8 cellular contexts compared by ENCODE assay signal in genomic region chr19:48111280-48111679, GRCh38. TPM values are rescaled to one million over a fixed set of nuclear protein-coding genes. Genes with fewer than 3 reads are reported as not detected.
A peak's percentile ranks its signal among the peaks of the same experiment; 100 is the strongest.
DNase-seq lines count a peak whose midpoint lies in the region; FAIRE-seq and TF ChIP-seq lines count a peak whose summit lies in the region.

No MANE protein-coding gene starts in this region.

- H3K27ac Mint-ChIP-seq in activated naive CD8-positive, alpha-beta T cell = no peak overlapping the region
- H3K27ac Mint-ChIP-seq in activated naive CD8-positive, alpha-beta T cell treated with anti-CD3 and anti-CD28 coated beads for 36 hours = no peak overlapping the region
- H3K27ac Mint-ChIP-seq in activated CD4-positive, alpha-beta memory T cell treated with anti-CD3 and anti-CD28 coated beads for 36 hours = peak overlapping the region; percentile 23

- dilution Hi-C loops in keratinocyte (cut with MboI; ENCODE audit: extremely low pct_ligation_motif_present, low sequenced_read_pairs) = no loop called here

- H3K4me1 ChIP-seq in keratinocyte (ENCODE audit: control insufficient read depth, extremely low read depth, insufficient read depth, low read length) (peaks cover 15% of the 10 kb centered on the region), tibial artery (peaks cover 0 to 33% (median 16%) of the 10 kb centered on the region in 4 donors)

- H3K9ac ChIP-seq in keratinocyte (ENCODE audit: control insufficient read depth, extremely low read depth, insufficient read depth, low read length) = no peak overlapping the region

- peak overlapping the region; percentile 87 for H3K4me3 Mint-ChIP-seq in activated naive CD8-positive, alpha-beta T cell
- no peak overlapping the region for H3K4me3 Mint-ChIP-seq in activated naive CD8-positive, alpha-beta T cell treated with anti-CD3 and anti-CD28 coated beads for 36 hours
- no peak overlapping the region for H3K4me3 Mint-ChIP-seq in activated CD4-positive, alpha-beta memory T cell treated with anti-CD3 and anti-CD28 coated beads for 36 hours

- H3K9me3 ChIP-seq in keratinocyte (ENCODE audit: control insufficient read depth, low read depth, low read length) (no peaks in the 10 kb centered on the region), tibial artery (no peaks in the 10 kb centered on the region)

- no peaks in the 10 kb centered on the region for H3K27me3 ChIP-seq in keratinocyte (ENCODE audit: control insufficient read depth, extremely low read depth, insufficient read depth, low read length)
- H3K27me3 ChIP-seq in tibial artery = no peaks in the 10 kb centered on the region

- intact Hi-C loops in activated CD4-positive, alpha-beta memory T cell treated with anti-CD3 and anti-CD28 coated beads for 36 hours (cut with micrococcal nuclease) = no loop called here
- intact Hi-C loops in tibial artery (cut with DNase I; ENCODE audit: low total_unique reads) (no loop called here), lower leg skin (cut with DNase I; ENCODE audit: low total_unique reads) (no loop called here)

- H3K9me3 Mint-ChIP-seq in activated naive CD8-positive, alpha-beta T cell (ENCODE audit: low read depth) = no peaks in the 10 kb centered on the region
- H3K9me3 Mint-ChIP-seq in activated naive CD8-positive, alpha-beta T cell treated with anti-CD3 and anti-CD28 coated beads for 36 hours = no peaks in the 10 kb centered on the region
- no peaks in the 10 kb centered on the region for H3K9me3 Mint-ChIP-seq in activated CD4-positive, alpha-beta memory T cell treated with anti-CD3 and anti-CD28 coated beads for 36 hours

- WGBS in lower leg skin, 2 donors = 56% methylated on average over 7 of the region's 7 CpGs

- H3K27ac ChIP-seq in keratinocyte (ENCODE audit: control insufficient read depth, insufficient read depth, low read length) = no peak overlapping the region
- H3K27ac ChIP-seq in tibial artery = peak overlapping the region; percentile 95 to 97

- H3K9me1 ChIP-seq in keratinocyte (ENCODE audit: control insufficient read depth, extremely low read depth, insufficient read depth, low read length) = no peaks in the 10 kb centered on the region

- H3K4me3 ChIP-seq in keratinocyte (ENCODE audit: control insufficient read depth in 2 of 3, extremely low read depth in 1 of 3, insufficient read depth in 2 of 3, low read depth in 1 of 3, low read length in 3 of 3) = no peak overlapping the region
- peak overlapping the region in 1 of 2 donors; percentile 53 for H3K4me3 ChIP-seq in tibial artery
- H3K4me3 ChIP-seq in lower leg skin (ENCODE audit: low read depth, poor library complexity, severe bottlenecking) = no peak overlapping the region

- no peaks in the 10 kb centered on the region for H3K36me3 Mint-ChIP-seq in activated naive CD8-positive, alpha-beta T cell
- peaks cover 5% of the 10 kb centered on the region for H3K36me3 Mint-ChIP-seq in activated naive CD8-positive, alpha-beta T cell treated with anti-CD3 and anti-CD28 coated beads for 36 hours
- peaks cover 4% of the 10 kb centered on the region for H3K36me3 Mint-ChIP-seq in activated CD4-positive, alpha-beta memory T cell treated with anti-CD3 and anti-CD28 coated beads for 36 hours

- no peaks in the 10 kb centered on the region for H4K20me1 ChIP-seq in keratinocyte (ENCODE audit: control insufficient read depth, extremely low read depth, insufficient read depth, low read length)

- no peak for FAIRE-seq in keratinocyte (lab: Jason Lieb, UNC)

- no peak for DNase-seq in activated naive CD8-positive, alpha-beta T cell treated with anti-CD3 and anti-CD28 coated beads for 36 hours
- DNase-seq in activated CD4-positive, alpha-beta memory T cell treated with anti-CD3 and anti-CD28 coated beads for 36 hours = no peak
- DNase-seq in keratinocyte (ENCODE audit: low read depth, low spot score) (no peak), tibial artery (no peak), AG08395 (ENCODE audit: low spot score) (no peak), lower leg skin (ENCODE audit: low spot score in 2 of 2) (no peak)
- DNase-seq in activated effector memory CD4-positive, alpha-beta T cell treated with Interleukin-2 at 50 U/mL for 16 hours = no peak

- H3K36me3 ChIP-seq in keratinocyte (ENCODE audit: control insufficient read depth in 2 of 2, extremely low read depth in 1 of 2, insufficient read depth in 2 of 2, low read length in 2 of 2) = peaks cover 0 to under 1% of the 10 kb centered on the region in 2 experiments
- H3K36me3 ChIP-seq in tibial artery = peaks cover 0 to 10% (median 0%) of the 10 kb centered on the region in 3 donors

- POLR2A ChIA-PET in activated CD4-positive, alpha-beta memory T cell treated with anti-CD3 and anti-CD28 coated beads for 36 hours (lab: Charles Lee) = interaction anchor here (1.3 kb wide), 4 partner anchors 8 to 211 kb away, joined by 3 to 8 read pairs (median 4); a partner anchor contains a TSS

- H3K27me3 Mint-ChIP-seq in activated naive CD8-positive, alpha-beta T cell = no peaks in the 10 kb centered on the region
- no peaks in the 10 kb centered on the region for H3K27me3 Mint-ChIP-seq in activated naive CD8-positive, alpha-beta T cell treated with anti-CD3 and anti-CD28 coated beads for 36 hours
- H3K27me3 Mint-ChIP-seq in activated CD4-positive, alpha-beta memory T cell treated with anti-CD3 and anti-CD28 coated beads for 36 hours = no peaks in the 10 kb centered on the region

- H2AFZ ChIP-seq in keratinocyte (ENCODE audit: control insufficient read depth, low read length) = no peak overlapping the region

- TF ChIP-seq CTCF in keratinocyte (optimal IDR thresholded peaks at IDR 0.05 in 1 of 3, IDR thresholded peaks at IDR 0.05 in 1 of 3, conservative IDR thresholded peaks at IDR 0.05 in 1 of 3; ENCODE audit: extremely low read depth in 1 of 3, insufficient read depth in 2 of 3, low read length in 3 of 3) (no peak), tibial artery (IDR thresholded peaks at IDR 0.05) (no peak), lower leg skin (IDR thresholded peaks at IDR 0.05) (no peak)

- CTCF ChIA-PET in activated CD4-positive, alpha-beta memory T cell treated with anti-CD3 and anti-CD28 coated beads for 36 hours (lab: Charles Lee) = interaction anchor here (0.8 to 2.9 kb wide), 8 partner anchors 9 to 248 kb away, joined by 3 to 12 read pairs (median 8); no protein-coding TSS in a partner anchor

- peaks cover 6% of the 10 kb centered on the region for H3K4me1 Mint-ChIP-seq in activated naive CD8-positive, alpha-beta T cell (ENCODE audit: low read depth)
- peaks cover 6% of the 10 kb centered on the region for H3K4me1 Mint-ChIP-seq in activated naive CD8-positive, alpha-beta T cell treated with anti-CD3 and anti-CD28 coated beads for 36 hours
- peaks cover 14% of the 10 kb centered on the region for H3K4me1 Mint-ChIP-seq in activated CD4-positive, alpha-beta memory T cell treated with anti-CD3 and anti-CD28 coated beads for 36 hours (ENCODE audit: low read depth)

- peak overlapping the region; percentile 78 for H3K4me2 ChIP-seq in keratinocyte (ENCODE audit: control insufficient read depth, extremely low read depth, insufficient read depth, low read depth, low read length)

- no peak for TF ChIP-seq POLR2A in lower leg skin (IDR thresholded peaks at IDR 0.05)

- H3K79me2 ChIP-seq in keratinocyte (ENCODE audit: control insufficient read depth, insufficient read depth, low read length) = no peaks in the 10 kb centered on the region

RNA-seq across cellular contexts. Expression of gene PLA2G4C, which starts 0.7 kb away (rescaled TPM):
- total RNA-seq in activated naive CD8-positive, alpha-beta T cell treated with anti-CD3 and anti-CD28 coated beads for 36 hours = 1 to 10 TPM; 2.0 to 2.5 TPM
- 10 to 100 TPM; 12.4 to 13.3 TPM for total RNA-seq in activated CD4-positive, alpha-beta memory T cell treated with anti-CD3 and anti-CD28 coated beads for 36 hours
- polyA plus RNA-seq in keratinocyte = 0.35 to 1.3 TPM (median 0.56 TPM) in 3 replicates
- 3.6 TPM for polyA plus RNA-seq in keratinocyte (2011; ENCODE audit: low read depth)
- 1.2 TPM in 2 replicates for polyA plus RNA-seq in keratinocyte (2011; cell fraction: cytosol; rRNA removed)
- polyA plus RNA-seq in keratinocyte (2011; cell fraction: nucleus; rRNA removed) = 1.8 and 2.7 TPM in 2 replicates
- polyA plus RNA-seq in keratinocyte (2012; ENCODE audit: low replicate concordance) = 1.8 and 3.5 TPM in 2 replicates
- 0.16 to 1.2 TPM (median 0.56 TPM) in 3 replicates for polyA minus RNA-seq in keratinocyte
- not detected for polyA minus RNA-seq in keratinocyte (2011; cell fraction: cytosol; rRNA and poly(A)+ RNA removed)
- polyA minus RNA-seq in keratinocyte (2011; cell fraction: nucleus; rRNA and poly(A)+ RNA removed) = 4.7 and 5.0 TPM in 2 replicates
- 1 to 10 TPM; 1.4 to 7.6 (median 4.5) TPM for total RNA-seq in lower leg skin

RNA-seq across cellular contexts. Expression of gene LIG1, which starts 58.9 kb away (rescaled TPM):
- 100 to 1,000 TPM; 147 to 165 TPM for total RNA-seq in activated naive CD8-positive, alpha-beta T cell treated with anti-CD3 and anti-CD28 coated beads for 36 hours
- 100 to 1,000 TPM; 174 TPM for total RNA-seq in activated CD4-positive, alpha-beta memory T cell treated with anti-CD3 and anti-CD28 coated beads for 36 hours
- polyA plus RNA-seq in keratinocyte = 10.6 to 19.0 TPM (median 16.5 TPM) in 3 replicates
- 14.2 TPM for polyA plus RNA-seq in keratinocyte (2011; ENCODE audit: low read depth)
- 5.1 and 8.2 TPM in 2 replicates for polyA plus RNA-seq in keratinocyte (2011; cell fraction: cytosol; rRNA removed)
- 20.7 and 27.7 TPM in 2 replicates for polyA plus RNA-seq in keratinocyte (2011; cell fraction: nucleus; rRNA removed)
- polyA plus RNA-seq in keratinocyte (2012; ENCODE audit: low replicate concordance) = 7.5 and 26.6 TPM in 2 replicates
- polyA minus RNA-seq in keratinocyte = 7.5 to 36.5 TPM (median 19.8 TPM) in 3 replicates
- 17.3 TPM for polyA minus RNA-seq in keratinocyte (2011; cell fraction: cytosol; rRNA and poly(A)+ RNA removed)
- polyA minus RNA-seq in keratinocyte (2011; cell fraction: nucleus; rRNA and poly(A)+ RNA removed) = 12.3 and 14.5 TPM in 2 replicates
- total RNA-seq in lower leg skin = 10 to 100 TPM; 20.8 to 44.2 (median 32.9) TPM

RNA-seq across cellular contexts. Expression of gene ZSWIM9, which starts 59.2 kb away (rescaled TPM):
- 1 to 10 TPM; 7.3 to 7.7 TPM for total RNA-seq in activated naive CD8-positive, alpha-beta T cell treated with anti-CD3 and anti-CD28 coated beads for 36 hours
- total RNA-seq in activated CD4-positive, alpha-beta memory T cell treated with anti-CD3 and anti-CD28 coated beads for 36 hours = 1 to 10 TPM; 7.4 to 8.0 TPM
- 0.28 to 0.46 TPM (median 0.41 TPM) in 3 replicates for polyA plus RNA-seq in keratinocyte
- 0.40 TPM for polyA plus RNA-seq in keratinocyte (2011; ENCODE audit: low read depth)
- polyA plus RNA-seq in keratinocyte (2011; cell fraction: cytosol; rRNA removed) = 0.26 and 1.1 TPM in 2 replicates
- polyA plus RNA-seq in keratinocyte (2011; cell fraction: nucleus; rRNA removed) = 1.5 and 2.1 TPM in 2 replicates
- 1.5 and 5.2 TPM in 2 replicates for polyA plus RNA-seq in keratinocyte (2012; ENCODE audit: low replicate concordance)
- polyA minus RNA-seq in keratinocyte = 0.06 to 0.43 TPM (median 0.16 TPM) in 3 replicates
- 1.9 TPM for polyA minus RNA-seq in keratinocyte (2011; cell fraction: cytosol; rRNA and poly(A)+ RNA removed)
- polyA minus RNA-seq in keratinocyte (2011; cell fraction: nucleus; rRNA and poly(A)+ RNA removed) = 1.1 and 1.2 TPM in 2 replicates
- total RNA-seq in lower leg skin = 1 to 10 TPM; 5.5 to 9.9 (median 6.9) TPM
